ENCODE assay signal across 1 cellular context in the genomic region with DNA sequence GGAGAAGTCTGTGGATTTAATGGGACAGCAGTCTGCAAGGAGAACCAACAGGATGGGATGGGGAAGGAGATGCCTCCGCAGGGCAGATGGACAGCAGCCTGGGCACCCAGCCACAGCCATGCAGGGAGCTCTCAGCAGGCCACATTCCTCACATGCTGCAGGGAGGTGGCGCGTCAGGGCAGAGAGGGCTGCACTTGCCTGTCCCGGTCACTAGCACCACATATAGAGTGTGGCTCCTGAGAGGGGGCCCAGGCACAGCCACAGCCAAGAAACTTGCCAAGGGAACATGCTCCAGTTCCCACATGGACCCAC.
TF ChIP-seq lines count a peak whose summit lies in the region.

No MANE protein-coding gene starts in this region.

TF ChIP-seq in HepG2, 621 proteins besides CTCF, POLR2A, EP300 and RAD21 (continued from another document):
- TF ChIP-seq, protein P1, sequence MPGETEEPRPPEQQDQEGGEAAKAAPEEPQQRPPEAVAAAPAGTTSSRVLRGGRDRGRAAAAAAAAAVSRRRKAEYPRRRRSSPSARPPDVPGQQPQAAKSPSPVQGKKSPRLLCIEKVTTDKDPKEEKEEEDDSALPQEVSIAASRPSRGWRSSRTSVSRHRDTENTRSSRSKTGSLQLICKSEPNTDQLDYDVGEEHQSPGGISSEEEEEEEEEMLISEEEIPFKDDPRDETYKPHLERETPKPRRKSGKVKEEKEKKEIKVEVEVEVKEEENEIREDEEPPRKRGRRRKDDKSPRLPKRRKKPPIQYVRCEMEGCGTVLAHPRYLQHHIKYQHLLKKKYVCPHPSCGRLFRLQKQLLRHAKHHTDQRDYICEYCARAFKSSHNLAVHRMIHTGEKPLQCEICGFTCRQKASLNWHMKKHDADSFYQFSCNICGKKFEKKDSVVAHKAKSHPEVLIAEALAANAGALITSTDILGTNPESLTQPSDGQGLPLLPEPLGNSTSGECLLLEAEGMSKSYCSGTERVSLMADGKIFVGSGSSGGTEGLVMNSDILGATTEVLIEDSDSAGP (CRISPR knock-in tag; IDR thresholded peaks at IDR 0.05; ENCODE audit: borderline replicate concordance) = no peak
- TF ChIP-seq SIN3B (IDR thresholded peaks at IDR 0.05; ENCODE audit: low read length) = no peak
- no peak for TF ChIP-seq SMAD9 (CRISPR knock-in tag; IDR thresholded peaks at IDR 0.05)
- TF ChIP-seq SMYD3 (CRISPR knock-in tag; IDR thresholded peaks at IDR 0.05) = no peak
- TF ChIP-seq ZNF75D (CRISPR knock-in tag; IDR thresholded peaks at IDR 0.05; ENCODE audit: borderline replicate concordance) = no peak
- no peak for TF ChIP-seq ZSCAN12 (CRISPR knock-in tag; IDR thresholded peaks at IDR 0.05)
- TF ChIP-seq ZNF234 (CRISPR knock-in tag; conservative IDR thresholded peaks at IDR 0.05) = no peak
- TF ChIP-seq ZFP1 (CRISPR knock-in tag; IDR thresholded peaks at IDR 0.05) = no peak
- TF ChIP-seq, protein P2, sequence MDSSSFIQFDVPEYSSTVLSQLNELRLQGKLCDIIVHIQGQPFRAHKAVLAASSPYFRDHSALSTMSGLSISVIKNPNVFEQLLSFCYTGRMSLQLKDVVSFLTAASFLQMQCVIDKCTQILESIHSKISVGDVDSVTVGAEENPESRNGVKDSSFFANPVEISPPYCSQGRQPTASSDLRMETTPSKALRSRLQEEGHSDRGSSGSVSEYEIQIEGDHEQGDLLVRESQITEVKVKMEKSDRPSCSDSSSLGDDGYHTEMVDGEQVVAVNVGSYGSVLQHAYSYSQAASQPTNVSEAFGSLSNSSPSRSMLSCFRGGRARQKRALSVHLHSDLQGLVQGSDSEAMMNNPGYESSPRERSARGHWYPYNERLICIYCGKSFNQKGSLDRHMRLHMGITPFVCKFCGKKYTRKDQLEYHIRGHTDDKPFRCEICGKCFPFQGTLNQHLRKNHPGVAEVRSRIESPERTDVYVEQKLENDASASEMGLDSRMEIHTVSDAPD (CRISPR knock-in tag; IDR thresholded peaks at IDR 0.05) = no peak
- peak; percentile 57 for TF ChIP-seq TEAD3 (CRISPR knock-in tag; optimal IDR thresholded peaks at IDR 0.05; ENCODE audit: borderline replicate concordance)
- peak; percentile 90 for TF ChIP-seq ZNF121 (CRISPR knock-in tag; IDR thresholded peaks at IDR 0.05)
- no peak for TF ChIP-seq FLYWCH1 (CRISPR knock-in tag; IDR thresholded peaks at IDR 0.05)
- TF ChIP-seq MYC (CRISPR knock-in tag; IDR thresholded peaks at IDR 0.05; ENCODE audit: borderline replicate concordance) = 0 out of 2 replicates have a peak, but pooled peaks have one; percentile 14
TF ChIP-seq in HepG2: peak in this region for 8.
